9 cellular contexts compared by ENCODE assay signal in genomic region chr2:219175486-219175885, GRCh38. TPM values are rescaled to one million over a fixed set of nuclear protein-coding genes. Genes with fewer than 3 reads are reported as not detected.
DNase-seq lines count a peak whose midpoint lies in the region; ATAC-seq and TF ChIP-seq lines count a peak whose summit lies in the region.
"Had no signal": no experiment of that assay in that cellular context is flagged by ENCODE, and none has a peak within 500 bp of the region (broad histone marks: within the 10 kb centered on the region; RNA-seq: fewer than 3 reads in every experiment).

No MANE protein-coding gene starts in this region.

- H3K9me3 ChIP-seq in heart left ventricle (no peaks in the 10 kb centered on the region), adrenal gland (replicated peaks in 1 of 3) (no peaks in the 10 kb centered on the region), mesodermal cell (ENCODE audit: control insufficient read depth, low read length) (no peaks in the 10 kb centered on the region), upper lobe of left lung (no peaks in the 10 kb centered on the region)

- TF ChIP-seq EP300 in upper lobe of left lung (IDR thresholded peaks at IDR 0.05): no peak

- H3K27ac ChIP-seq in heart left ventricle (peak overlapping the region in 7 of 12 donors; percentile 96 to 100 (median 99)), adrenal gland (peak overlapping the region in 4 of 5 donors; percentile 97 to 100 (median 99)), mesodermal cell (ENCODE audit: low read depth, low read length, severe bottlenecking) (no peak overlapping the region), upper lobe of left lung (peak overlapping the region; percentile 96 to 99 (median 98))

- peaks cover 7 to 57% (median 36%) of the 10 kb centered on the region in 12 donors for H3K4me1 ChIP-seq in heart left ventricle
- peaks cover 20 to 32% of the 10 kb centered on the region in 2 donors for H3K4me1 ChIP-seq in adrenal gland (replicated peaks in 1 of 2)
- peaks cover 13% of the 10 kb centered on the region for H3K4me1 ChIP-seq in mesodermal cell (ENCODE audit: control insufficient read depth, insufficient read depth, low read length, poor library complexity, severe bottlenecking)
- peaks cover 23 to 44% (median 35%) of the 10 kb centered on the region in 4 donors for H3K4me1 ChIP-seq in upper lobe of left lung

- TF ChIP-seq CTCF in heart left ventricle (IDR thresholded peaks at IDR 0.05) (no peak), adrenal gland (IDR thresholded peaks at IDR 0.05) (no peak), upper lobe of left lung (IDR thresholded peaks at IDR 0.05) (no peak)

- H3K4me3 ChIP-seq in heart left ventricle (peak overlapping the region in 9 of 12 donors; percentile 75 to 99 (median 94)), adrenal gland (peak overlapping the region in 2 of 4 donors; percentile 79 to 100), mesodermal cell (ENCODE audit: extremely low read depth, insufficient read depth, low read length, poor library complexity, severe bottlenecking) (peak overlapping the region; percentile 71), upper lobe of left lung (peak overlapping the region in 3 of 4 donors; percentile 79 to 91 (median 80))

- intact Hi-C loops in heart left ventricle (cut with DNase I): loop anchor here in 8 of 10 donors (5.0 to 10.0 kb wide), 7 partner anchors 42 to 891 kb away; partner anchors contain the start of genes ABCB6 (in 3 of the 8), DNAJB2 (in 3 of the 8), DNPEP (in 3 of the 8) and ANKZF1 (in 1 of the 8)
- intact Hi-C loops in cardiac septum (cut with DNase I): loop anchor here (5.0 kb wide), 1 partner anchor 212 kb away; the partner anchor contains the start of gene DNPEP
- intact Hi-C loops in adrenal gland (cut with DNase I): no loop called here

- H3K36me3 ChIP-seq in heart left ventricle (peaks cover 0 to 56% (median 47%) of the 10 kb centered on the region in 9 donors), adrenal gland (replicated peaks in 1 of 2) (peaks cover 0 to 43% of the 10 kb centered on the region in 2 donors), mesodermal cell (ENCODE audit: control insufficient read depth, insufficient read depth, low read length) (peaks cover 42% of the 10 kb centered on the region), upper lobe of left lung (peaks cover 11 to 46% (median 37%) of the 10 kb centered on the region in 4 donors)

- 81 to 86% (median 83%) methylated on average over 7 of the region's 7 CpGs for WGBS in heart left ventricle, 4 donors
- 67 to 80% (median 71%) methylated on average over 6 to 7 of the region's 7 CpGs for WGBS in adrenal gland, 4 donors
- WGBS in mesodermal cell (ENCODE audit: insufficient coverage in 2 of 2), 2 experiments: 71 to 91% methylated on average over 2 to 5 of the region's 7 CpGs
- 81 to 83% methylated on average over 7 of the region's 7 CpGs for WGBS in upper lobe of left lung, 2 donors

- ATAC-seq in heart left ventricle: no peak
- ATAC-seq in upper lobe of left lung (ENCODE audit: low FRiP score in 2 of 2): no peak
- ATAC-seq in GM21723 (IDR thresholded peaks at IDR 0.05; ENCODE audit: unreplicated experiment): no peak

- DNase-seq in heart left ventricle (no peak), cardiac septum (ENCODE audit: low spot score) (no peak), adrenal gland (no peak), upper lobe of left lung (peak in 1 of 2 donors; percentile 12), NCI-H1436 treated with DMSO at 0.1 percent for 48 hours (lab: John Stamatoyannopoulos, UW) (no peak), globus pallidus (ENCODE audit: low spot score) (no peak)
- DNase-seq: NCI-H524 treated with DMSO at 0.1 percent for 48 hours had no signal

- no peak for TF ChIP-seq POLR2A in heart left ventricle (IDR thresholded peaks at IDR 0.05)
- TF ChIP-seq POLR2A in adrenal gland (IDR thresholded peaks at IDR 0.05): no peak
- no peak for TF ChIP-seq POLR2A in upper lobe of left lung (IDR thresholded peaks at IDR 0.05)

- H3K27me3 ChIP-seq in heart left ventricle (no peaks in the 10 kb centered on the region), adrenal gland (no peaks in the 10 kb centered on the region), upper lobe of left lung (no peaks in the 10 kb centered on the region)

RNA-seq across cellular contexts. Expression of gene CNPPD1, which starts 1.2 kb away (rescaled TPM):
- total RNA-seq in heart left ventricle (10 to 100 TPM; 40.1 to 81.8 (median 57.2) TPM), cardiac septum (67.6 TPM), adrenal gland (100 to 1,000 TPM in 6 of 8 donors, 10 to 100 TPM in 2; 89.7 to 137 (median 111) TPM), upper lobe of left lung (10 to 100 TPM; 42.7 to 86.8 (median 49.4) TPM)
- polyA plus RNA-seq in heart left ventricle (100 to 1,000 TPM in 1 of 2 donors, 10 to 100 TPM in 1; 37.3 to 118 TPM), adrenal gland (10 to 100 TPM; 46.9 to 62.7 (median 61.0) TPM)
- 20.4 TPM for polyA plus RNA-seq in mesodermal cell (2013, experiment 1 of 2)
- 15.6 TPM for polyA plus RNA-seq in mesodermal cell (2013, experiment 2 of 2)

RNA-seq across cellular contexts. Expression of gene RETREG2, which starts 2.6 kb away (rescaled TPM):
- total RNA-seq in heart left ventricle: 10 to 100 TPM; 28.3 to 55.8 (median 38.2) TPM
- 10 to 100 TPM; 13.4 to 56.0 TPM for polyA plus RNA-seq in heart left ventricle
- 31.2 TPM for total RNA-seq in cardiac septum
- 100 to 1,000 TPM in 5 of 8 donors, 10 to 100 TPM in 3; 69.8 to 159 (median 117) TPM for total RNA-seq in adrenal gland
- polyA plus RNA-seq in adrenal gland: 10 to 100 TPM; 30.1 to 63.3 (median 47.6) TPM
- 75.3 TPM for polyA plus RNA-seq in mesodermal cell (2013, experiment 1 of 2)
- 61.5 TPM for polyA plus RNA-seq in mesodermal cell (2013, experiment 2 of 2)
- total RNA-seq in upper lobe of left lung: 100 to 1,000 TPM in 1 of 6 donors, 10 to 100 TPM in 5; 46.1 to 100 (median 60.5) TPM

RNA-seq across cellular contexts. Expression of gene SLC23A3, which starts 5.7 kb away (rescaled TPM):
- total RNA-seq in heart left ventricle: under 1 TPM in 8 of 9 donors, not detected in 1; 0.12 to 0.92 (median 0.44) TPM
- polyA plus RNA-seq in heart left ventricle: under 1 TPM; 0.17 to 0.84 TPM
- 0.48 TPM for total RNA-seq in cardiac septum
- 1 to 10 TPM in 2 of 8 donors, under 1 TPM in 4, not detected in 2; 0.14 to 2.9 (median 0.70) TPM for total RNA-seq in adrenal gland
- 1 to 10 TPM in 1 of 3 donors, under 1 TPM in 2; 0.11 to 4.3 (median 0.84) TPM for polyA plus RNA-seq in adrenal gland
- polyA plus RNA-seq in mesodermal cell (2013, experiment 1 of 2): 0.11 TPM
- 0.35 TPM for polyA plus RNA-seq in mesodermal cell (2013, experiment 2 of 2)
- 1 to 10 TPM in 4 of 6 donors, under 1 TPM in 2; 0.33 to 6.3 (median 2.6) TPM for total RNA-seq in upper lobe of left lung

RNA-seq across cellular contexts. Expression of gene NHEJ1, which starts 14.9 kb away (rescaled TPM):
- total RNA-seq in heart left ventricle (10 to 100 TPM in 1 of 9 donors, 1 to 10 TPM in 8; 4.6 to 13.2 (median 8.0) TPM), cardiac septum (6.7 TPM), adrenal gland (10 to 100 TPM; 11.9 to 22.9 (median 18.2) TPM), upper lobe of left lung (10 to 100 TPM in 5 of 6 donors, 1 to 10 TPM in 1; 7.9 to 26.2 (median 14.3) TPM)
- polyA plus RNA-seq in heart left ventricle (10 to 100 TPM in 1 of 2 donors, 1 to 10 TPM in 1; 3.7 to 17.0 TPM), adrenal gland (10 to 100 TPM in 1 of 3 donors, 1 to 10 TPM in 2; 5.7 to 26.0 (median 7.1) TPM)
- polyA plus RNA-seq in mesodermal cell (2013, experiment 1 of 2): 14.9 TPM
- polyA plus RNA-seq in mesodermal cell (2013, experiment 2 of 2): 14.2 TPM

RNA-seq across cellular contexts. Expression of gene ZFAND2B, which starts 31.1 kb away (rescaled TPM):
- 10 to 100 TPM; 13.9 to 32.3 (median 23.5) TPM for total RNA-seq in heart left ventricle
- 10 to 100 TPM; 17.6 to 35.7 TPM for polyA plus RNA-seq in heart left ventricle
- 23.9 TPM for total RNA-seq in cardiac septum
- total RNA-seq in adrenal gland: 100 to 1,000 TPM in 1 of 8 donors, 10 to 100 TPM in 7; 29.8 to 156 (median 34.9) TPM
- polyA plus RNA-seq in adrenal gland: 10 to 100 TPM; 24.7 to 85.5 (median 48.3) TPM
- polyA plus RNA-seq in mesodermal cell (2013, experiment 1 of 2): 28.8 TPM
- 24.8 TPM for polyA plus RNA-seq in mesodermal cell (2013, experiment 2 of 2)
- 10 to 100 TPM; 38.7 to 59.7 (median 43.3) TPM for total RNA-seq in upper lobe of left lung

Comparison
In these comparisons a context has a peak if more than half of its experiments do, and no peak if none do; other contexts are left out.
1. intact Hi-C loops: an anchor here in heart left ventricle (5.0 to 10.0 kb wide) and cardiac septum (5.0 kb wide); none called in adrenal gland.